10 cellular contexts compared by ENCODE assay signal in the genomic region with DNA sequence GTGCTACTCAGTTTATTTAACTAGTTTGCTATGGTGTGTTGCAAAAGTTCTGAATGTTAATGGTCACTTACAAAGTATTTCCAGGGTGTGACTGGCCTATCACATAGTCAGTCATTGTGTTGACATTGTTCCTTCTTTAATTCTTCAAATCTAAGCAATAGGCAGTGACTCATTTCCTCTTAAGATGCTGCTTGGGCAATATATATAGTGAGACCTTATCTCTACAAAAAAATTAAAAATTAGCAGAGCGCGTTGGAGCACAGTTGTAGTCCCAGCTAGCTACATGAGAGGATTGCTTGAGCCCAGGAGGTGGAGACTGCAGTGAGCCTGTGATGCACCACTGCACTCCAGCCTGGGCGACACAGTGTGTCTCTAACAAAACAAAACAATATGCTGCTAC. TPM values are rescaled to one million over a fixed set of nuclear protein-coding genes. Genes with fewer than 3 reads are reported as not detected.
DNase-seq lines count a peak whose midpoint lies in the region; ATAC-seq, FAIRE-seq and TF ChIP-seq lines count a peak whose summit lies in the region.
"Had no signal": no experiment of that assay in that cellular context is flagged by ENCODE, and none has a peak within 500 bp of the region (broad histone marks: within the 10 kb centered on the region; RNA-seq: fewer than 3 reads in every experiment).

No MANE protein-coding gene starts in this region.

- H3K4me1 Mint-ChIP-seq in Caco-2 (ENCODE audit: low read depth, unreplicated experiment) = peaks cover 14% of the 10 kb centered on the region

- TF ChIP-seq RAD21 in HCT116 (IDR thresholded peaks at IDR 0.05; ENCODE audit: low read depth) = no peak

- H3K4me2 ChIP-seq in HCT116 (ENCODE audit: low read length) = peak overlapping the region; percentile 6

- no peaks in the 10 kb centered on the region for H3K9me2 ChIP-seq in HCT116 (ENCODE audit: insufficient read depth)

- 39 to 65% (median 47%) methylated on average over 3 of the region's 3 CpGs for WGBS in small intestine, 3 donors

- H3K79me2 ChIP-seq in HCT116 (ENCODE audit: insufficient read depth, low read length) = no peaks in the 10 kb centered on the region

- H3K27ac ChIP-seq in HCT116 (ENCODE audit: low read depth, low read length) (no peak overlapping the region), Panc1 (ENCODE audit: low read length) (no peak overlapping the region), small intestine (ENCODE audit: low read depth in 1 of 2, low read length in 1 of 2) (no peak overlapping the region)

- CTCF ChIA-PET in HCT116 (lab: Charles Lee) (no interaction called here), Panc1 (lab: Charles Lee) (no interaction called here), Caco-2 (lab: Charles Lee) (no interaction called here)

- H3K9me3 ChIP-seq in HCT116 (ENCODE audit: control insufficient read depth in 1 of 2, insufficient read depth in 1 of 2, low read depth in 1 of 2, low read length in 2 of 2) = no peaks in the 10 kb centered on the region
- no peaks in the 10 kb centered on the region for H3K9me3 ChIP-seq in Panc1 (ENCODE audit: control insufficient read depth, insufficient read depth, low read depth, low read length)
- no peaks in the 10 kb centered on the region for H3K9me3 ChIP-seq in small intestine (ENCODE audit: control insufficient read depth, low read depth)
- no peaks in the 10 kb centered on the region for H3K9me3 ChIP-seq in Caco-2

- POLR2A ChIA-PET in HCT116 (lab: Charles Lee) = no interaction called here
- POLR2A ChIA-PET in Panc1 (lab: Charles Lee) = no interaction called here
- POLR2A ChIA-PET in Caco-2 (lab: Charles Lee) = no interaction called here

- FAIRE-seq in small intestine (lab: Jason Lieb, UNC) = no peak

- H2AFZ ChIP-seq in HCT116 (ENCODE audit: low read depth, low read length, poor library complexity, severe bottlenecking) = peak overlapping the region; percentile 20

- TF ChIP-seq POLR2A in HCT116 (IDR thresholded peaks at IDR 0.05; ENCODE audit: borderline replicate concordance, extremely low read depth, insufficient read depth, insufficient read length) = no peak

- no peaks in the 10 kb centered on the region for H4K20me1 ChIP-seq in HCT116 (ENCODE audit: insufficient read depth)

- H3K4me1 ChIP-seq in HCT116 (ENCODE audit: control insufficient read depth in 1 of 2, insufficient read depth in 2 of 2, low read length in 2 of 2) (peaks cover 0 to 11% of the 10 kb centered on the region in 2 experiments; a peak in 3 of 4 replicates), Panc1 (ENCODE audit: control insufficient read depth, insufficient read depth, low read length) (0 out of 2 replicates have a peak, but pooled peaks cover 5% of the 10 kb centered on the region), small intestine (ENCODE audit: control insufficient read depth in 2 of 2, insufficient read depth in 1 of 2, low read depth in 1 of 2, low read length in 1 of 2) (no peaks in the 10 kb centered on the region), Caco-2 (no peaks in the 10 kb centered on the region; the same call in 1 of the 2 replicates)

- BruUV-seq in HCT116 (replicated peaks; lab: Mats Ljungman, UMichigan) (no TSS peak), Panc1 (replicated peaks; lab: Mats Ljungman, UMichigan) (no TSS peak), Caco-2 (replicated peaks; lab: Mats Ljungman, UMichigan) (no TSS peak)

- H3K36me3 Mint-ChIP-seq in Caco-2 (ENCODE audit: insufficient read depth, unreplicated experiment) = no peaks in the 10 kb centered on the region
- H3K36me3 Mint-ChIP-seq: activated CD4-positive, alpha-beta memory T cell treated with anti-CD3 and anti-CD28 coated beads for 36 hours; stimulated activated naive B cell treated with anti-CD40 and anti-IgM and Interleukin-4, amounts not matched to agents 10 μg/mL and 1 μg/mL and 100 μg/mL, for 72 hours had no signal

- H3K27me3 Mint-ChIP-seq in Caco-2 (ENCODE audit: insufficient read depth, unreplicated experiment) = peaks cover 7% of the 10 kb centered on the region

- intact Hi-C loops in HCT116 (cut with micrococcal nuclease) = no loop called here
- intact Hi-C loops in Panc1 (cut with micrococcal nuclease; ENCODE audit: unreplicated experiment) = no loop called here
- intact Hi-C loops in Caco-2 (cut with micrococcal nuclease; ENCODE audit: unreplicated experiment) = no loop called here

- DNase-seq in HCT116 (ENCODE audit: low read depth, low spot score) (no peak), Panc1 (ENCODE audit: low read depth, low spot score) (peak; percentile 72), fibroblast of mammary gland (ENCODE audit: low read depth) (peak; percentile 86), small intestine (peak; percentile 20), Caco-2 (no peak)
- DNase-seq in activated CD4-positive, alpha-beta T cell treated with anti-CD3 and anti-CD28 coated beads, Interleukin-2, amount 50 U/mL, for 1 hour = no peak
- DNase-seq: activated CD4-positive, alpha-beta memory T cell treated with anti-CD3 and anti-CD28 coated beads for 36 hours; retina; stimulated activated naive B cell treated with anti-CD40 and anti-IgM and Interleukin-4, amounts not matched to agents 10 μg/mL and 1 μg/mL and 100 μg/mL, for 72 hours had no signal

- H3K27me3 ChIP-seq in HCT116 (ENCODE audit: insufficient read depth, low read length) = no peaks in the 10 kb centered on the region
- H3K27me3 ChIP-seq in Panc1 (ENCODE audit: control insufficient read depth, insufficient read depth, low read length) = no peaks in the 10 kb centered on the region
- H3K27me3 ChIP-seq in small intestine (ENCODE audit: control insufficient read depth in 2 of 2, insufficient read depth in 2 of 2, low read length in 2 of 2) = no peaks in the 10 kb centered on the region
- no peaks in the 10 kb centered on the region for H3K27me3 ChIP-seq in Caco-2 (replicated peaks; ENCODE audit: control insufficient read depth, insufficient read depth, low read length)

- RAD21 ChIA-PET in HCT116 (lab: Charles Lee; ENCODE audit: low non-redundant PET in 1 of 2, low total read pairs in 2 of 2, uncharacterized antibody in 2 of 2, unreplicated experiment in 2 of 2) = no interaction called here

- H3K9ac ChIP-seq in HCT116 (ENCODE audit: low read length) = no peak overlapping the region

- no peak overlapping the region for H3K4me3 ChIP-seq in HCT116 (replicated peaks in 1 of 2; ENCODE audit: low read depth in 1 of 2, low read length in 2 of 2)
- no peak overlapping the region; a peak in 1 of 4 replicates for H3K4me3 ChIP-seq in Panc1 (ENCODE audit: low read depth in 2 of 2, low read length in 2 of 2)
- H3K4me3 ChIP-seq in fibroblast of mammary gland (ENCODE audit: control insufficient read depth, low read depth, low read length) = no peak overlapping the region
- H3K4me3 ChIP-seq in small intestine (ENCODE audit: low read depth in 1 of 2, low read length in 2 of 2) = no peak overlapping the region
- H3K4me3 ChIP-seq in Caco-2 (ENCODE audit: low read depth, low read length) = no peak overlapping the region

- H3K36me3 ChIP-seq in HCT116 (ENCODE audit: control insufficient read depth in 1 of 2, insufficient read depth in 2 of 2, low read length in 2 of 2) (no peaks in the 10 kb centered on the region), Panc1 (ENCODE audit: control insufficient read depth, insufficient read depth, low read length) (no peaks in the 10 kb centered on the region), small intestine (ENCODE audit: control insufficient read depth in 2 of 2, insufficient read depth in 2 of 2, low read length in 2 of 2) (no peaks in the 10 kb centered on the region), Caco-2 (ENCODE audit: control insufficient read depth, insufficient read depth, low read length) (no peaks in the 10 kb centered on the region)

- no peak overlapping the region for H3K27ac Mint-ChIP-seq in Caco-2 (ENCODE audit: unreplicated experiment)
- H3K27ac Mint-ChIP-seq: activated CD4-positive, alpha-beta memory T cell treated with anti-CD3 and anti-CD28 coated beads for 36 hours; stimulated activated naive B cell treated with anti-CD40 and anti-IgM and Interleukin-4, amounts not matched to agents 10 μg/mL and 1 μg/mL and 100 μg/mL, for 72 hours had no signal

- no peaks in the 10 kb centered on the region for H3K9me3 Mint-ChIP-seq in Caco-2 (ENCODE audit: unreplicated experiment)
- H3K9me3 Mint-ChIP-seq: activated CD4-positive, alpha-beta memory T cell treated with anti-CD3 and anti-CD28 coated beads for 36 hours; stimulated activated naive B cell treated with anti-CD40 and anti-IgM and Interleukin-4, amounts not matched to agents 10 μg/mL and 1 μg/mL and 100 μg/mL, for 72 hours had no signal

- no peak overlapping the region for H3K4me3 Mint-ChIP-seq in Caco-2 (ENCODE audit: unreplicated experiment)
- H3K4me3 Mint-ChIP-seq: activated CD4-positive, alpha-beta memory T cell treated with anti-CD3 and anti-CD28 coated beads for 36 hours; stimulated activated naive B cell treated with anti-CD40 and anti-IgM and Interleukin-4, amounts not matched to agents 10 μg/mL and 1 μg/mL and 100 μg/mL, for 72 hours had no signal

- TF ChIP-seq CTCF in HCT116 (IDR thresholded peaks at IDR 0.05 in 2 of 3, conservative IDR thresholded peaks at IDR 0.05 in 1 of 3; ENCODE audit: borderline replicate concordance in 1 of 3, insufficient read depth in 1 of 3, low read depth in 2 of 3, low read length in 2 of 3) = no peak
- TF ChIP-seq CTCF in Panc1 (IDR thresholded peaks at IDR 0.05) = no peak
- no peak for TF ChIP-seq CTCF in fibroblast of mammary gland (conservative IDR thresholded peaks at IDR 0.05; ENCODE audit: control insufficient read depth, insufficient read depth, low read depth, low read length)
- TF ChIP-seq CTCF in Caco-2 (IDR thresholded peaks at IDR 0.05; ENCODE audit: insufficient read depth in 1 of 2, low read depth in 1 of 2, low read length in 1 of 2, severe bottlenecking in 1 of 2, unreplicated experiment in 1 of 2) = no peak

- in situ Hi-C loops in Panc1 (cut with HindIII; ENCODE audit: low pct_unique_long_range_greater_than_20kb, low sequenced_read_pairs) = no loop called here

- ATAC-seq in HCT116 = peak; percentile 40; the same call in 1 of the 2 replicates
- ATAC-seq in Panc1 = peak; percentile 85
- ATAC-seq in HG03097 (IDR thresholded peaks at IDR 0.05; ENCODE audit: low FRiP score, unreplicated experiment) = no peak
- ATAC-seq: stimulated activated naive B cell treated with anti-CD40 and anti-IgM and Interleukin-4, amounts not matched to agents 10 μg/mL and 1 μg/mL and 100 μg/mL, for 72 hours had no signal

TF ChIP-seq in HCT116, 20 proteins besides CTCF, POLR2A, EP300 and RAD21 (continues in another document):
- TF ChIP-seq YY1 (IDR thresholded peaks at IDR 0.05; ENCODE audit: extremely low read depth, insufficient replicate concordance, low read depth, low read length) = no peak
- TF ChIP-seq SRF (IDR thresholded peaks at IDR 0.05; ENCODE audit: low read depth) = no peak
- peak; percentile 38; the same call in 1 of the 2 replicates for TF ChIP-seq CEBPB (IDR thresholded peaks at IDR 0.05; ENCODE audit: low read depth)
- TF ChIP-seq, protein P1, sequence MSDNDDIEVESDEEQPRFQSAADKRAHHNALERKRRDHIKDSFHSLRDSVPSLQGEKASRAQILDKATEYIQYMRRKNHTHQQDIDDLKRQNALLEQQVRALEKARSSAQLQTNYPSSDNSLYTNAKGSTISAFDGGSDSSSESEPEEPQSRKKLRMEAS (IDR thresholded peaks at IDR 0.05) = no peak

RNA-seq across cellular contexts. Expression of a gene that starts 5.8 kb away (rescaled TPM):
- total RNA-seq in HCT116 (2021; ENCODE audit: unreplicated experiment) = 27.2 TPM
- 7.7 and 10.0 TPM in 2 replicates for polyA plus RNA-seq in HCT116 (2012)
- total RNA-seq in Panc1 (2021; ENCODE audit: unreplicated experiment) = 99.8 TPM
- polyA plus RNA-seq in Panc1 (2012; ENCODE audit: insufficient read length) = 30.8 TPM
- polyA plus RNA-seq in small intestine = 1 to 10 TPM in 2 of 3 donors, under 1 TPM in 1; 0.67 to 4.9 (median 3.0) TPM
- 6.4 and 7.7 TPM in 2 replicates for total RNA-seq in Caco-2 (2022)

Comparison
In these comparisons a context has a peak if more than half of its experiments do, and no peak if none do; other contexts are left out.
1. DNase-seq: peak in Panc1 (single experiment), fibroblast of mammary gland (single experiment) and small intestine (single experiment); none in HCT116 (single experiment), Caco-2 (0 of 2) and activated CD4-positive, alpha-beta T cell treated with anti-CD3 and anti-CD28 coated beads, Interleukin-2, amount 50 U/mL, for 1 hour (single experiment).